ENCODE assay signal across 9 cellular contexts in the genomic region with DNA sequence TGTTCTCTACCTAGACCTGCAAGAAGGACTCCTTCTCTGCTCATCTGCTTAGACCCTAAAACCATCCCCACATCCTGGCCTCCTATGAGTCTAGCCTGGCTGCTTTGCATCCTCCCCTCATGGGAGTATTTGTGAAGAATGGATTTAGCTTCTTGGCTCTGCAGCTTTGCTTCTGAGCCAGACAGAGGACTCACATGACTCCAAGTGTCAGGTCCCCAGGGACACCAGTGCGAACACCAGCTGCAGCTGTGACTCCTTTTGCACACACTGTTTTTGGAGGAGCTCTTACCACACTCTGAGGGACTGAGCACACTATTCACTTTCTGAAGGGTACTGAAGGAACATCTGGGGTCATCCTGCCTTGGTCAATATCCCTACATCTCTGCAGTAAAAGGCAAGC.
A peak's percentile ranks its signal among the peaks of the same experiment; 100 is the strongest.
DNase-seq lines count a peak whose midpoint lies in the region; ATAC-seq and TF ChIP-seq lines count a peak whose summit lies in the region.
"Had no signal": no experiment of that assay in that cellular context is flagged by ENCODE, and none has a peak within 500 bp of the region (broad histone marks: within the 10 kb centered on the region; RNA-seq: fewer than 3 reads in every experiment).

No MANE protein-coding gene starts in this region.

- ATAC-seq in HG03039 (IDR thresholded peaks at IDR 0.05; ENCODE audit: unreplicated experiment): peak; percentile 61
- peak; percentile 78 for ATAC-seq in mucosa of descending colon

- H3K4me2 ChIP-seq in OCI-LY7 (ENCODE audit: low read length): peak overlapping the region; percentile 90

- peaks cover 6% of the 10 kb centered on the region; the same call in 1 of the 2 replicates for H3K9me3 ChIP-seq in OCI-LY7 (ENCODE audit: low read length)
- H3K9me3 ChIP-seq in mucosa of descending colon: no peaks in the 10 kb centered on the region

- no peak for TF ChIP-seq CTCF in OCI-LY7 (conservative IDR thresholded peaks at IDR 0.05; ENCODE audit: low read length)
- no peak for TF ChIP-seq CTCF in mucosa of descending colon (IDR thresholded peaks at IDR 0.05)
- TF ChIP-seq CTCF in GM13976 (IDR thresholded peaks at IDR 0.05; ENCODE audit: borderline replicate concordance, control extremely low read depth, extremely low read depth, insufficient read depth, missing control alignments): no peak

- DNase-seq in DMS 273 (lab: John Stamatoyannopoulos, UW; ENCODE audit: unreplicated experiment): peak; percentile 52
- DNase-seq in DMS 273 treated with DMSO at 0.1 percent for 48 hours (lab: John Stamatoyannopoulos, UW): no peak
- DNase-seq in OCI-LY7 (ENCODE audit: low spot score): peak; percentile 99
- peak in 2 of 3 donors; percentile 32 to 74 for DNase-seq in mucosa of descending colon
- DNase-seq in NCI-H510A treated with DMSO at 0.1 percent for 48 hours (lab: John Stamatoyannopoulos, UW): no peak
- DNase-seq in GM13976 (ENCODE audit: low spot score): no peak
- no peak for DNase-seq in 8988T

- no peaks in the 10 kb centered on the region for H4K20me1 ChIP-seq in OCI-LY7 (ENCODE audit: insufficient read depth, low read length)

- H3K9me2 ChIP-seq in OCI-LY7 (ENCODE audit: insufficient read depth, low read length): no peaks in the 10 kb centered on the region

- POLR2A ChIA-PET in OCI-LY7 (lab: Charles Lee): interaction anchor here (0.7 to 2.4 kb wide), 16 partner anchors 10 to 158 kb away, joined by 3 to 22 read pairs (median 4); no protein-coding TSS in a partner anchor

- H2AFZ ChIP-seq in OCI-LY7 (ENCODE audit: low read length): peak overlapping the region; percentile 64; the same call in 1 of the 2 replicates

- H3K36me3 ChIP-seq in OCI-LY7 (ENCODE audit: insufficient read depth, low read length) (no peaks in the 10 kb centered on the region), mucosa of descending colon (ENCODE audit: low read depth) (no peaks in the 10 kb centered on the region)

- H3K4me1 ChIP-seq in OCI-LY7 (ENCODE audit: insufficient read depth, low read length, poor library complexity, severe bottlenecking): peaks cover 81% of the 10 kb centered on the region
- H3K4me1 ChIP-seq in mucosa of descending colon (ENCODE audit: low read depth): no peaks in the 10 kb centered on the region

- in situ Hi-C loops in GM13976 (cut with MboI; ENCODE audit: low sequenced_read_pairs, unreplicated experiment): no loop called here

- H3K27ac ChIP-seq in OCI-LY7 (ENCODE audit: low read depth, low read length, poor library complexity, severe bottlenecking): peak overlapping the region; percentile 93
- H3K27ac ChIP-seq: 22Rv1 had no signal

- intact Hi-C loops in OCI-LY7 (cut with micrococcal nuclease; ENCODE audit: unreplicated experiment) (loop anchor here (1.0 to 2.0 kb wide), 5 partner anchors 22 to 149 kb away; no protein-coding TSS in a partner anchor), mucosa of descending colon (cut with DNase I, micrococcal nuclease) (no loop called here)

- no peaks in the 10 kb centered on the region for H3K79me2 ChIP-seq in OCI-LY7 (ENCODE audit: insufficient read depth, low read depth, low read length)

- CTCF ChIA-PET in OCI-LY7 (lab: Charles Lee; ENCODE audit: unreplicated experiment): interaction anchor here (0.7 to 1.4 kb wide), 6 partner anchors 12 to 152 kb away, joined by 3 to 7 read pairs (median 4); no protein-coding TSS in a partner anchor

- H3K4me3 ChIP-seq in OCI-LY7 (ENCODE audit: low read depth, low read length, poor library complexity, severe bottlenecking): peak overlapping the region; percentile 49
- no peak overlapping the region for H3K4me3 ChIP-seq in mucosa of descending colon

- no TSS peak for BruUV-seq in OCI-LY7 (replicated peaks; lab: Mats Ljungman, UMichigan)

Comparison
In these comparisons a context has a peak if more than half of its experiments do, and no peak if none do; other contexts are left out.
1. DNase-seq: peak in DMS 273 (single experiment), OCI-LY7 (single experiment) and mucosa of descending colon (2 of 3); none in DMS 273 treated with DMSO at 0.1 percent for 48 hours (single experiment), NCI-H510A treated with DMSO at 0.1 percent for 48 hours (single experiment), GM13976 (single experiment) and 8988T (single experiment).